Comparison of ENCODE assay signal across 21 cellular contexts in genomic region chr10:98419456-98420261, GRCh38.
"Had no signal": no experiment of that assay in that cellular context is flagged by ENCODE, and none has a peak within 500 bp of the region (broad histone marks: within the 10 kb centered on the region; RNA-seq: fewer than 3 reads in every experiment).

No MANE protein-coding gene starts in this region.

- H3K9me3 Mint-ChIP-seq: activated CD8-positive, alpha-beta T cell treated with anti-CD3 and anti-CD28 coated beads for 36 hours; activated T-cell treated with anti-CD3 and anti-CD28 coated beads, Interleukin-2, amount 50 U/mL, for 4 hours; stimulated activated memory B cell treated with anti-CD40 and anti-IgM and Interleukin-4, amounts not matched to agents 10 μg/mL and 1 μg/mL and 100 μg/mL, for 72 hours; T-cell had no signal

- H3K27ac ChIP-seq: adrenal gland, breast epithelium, ovary, psoas muscle, thyroid gland had no signal

- H3K4me2 ChIP-seq: smooth muscle cell had no signal

- H3K9me3 ChIP-seq: adrenal gland, breast epithelium, ovary, psoas muscle, thyroid gland had no signal

- DNase-seq: activated CD4-positive, alpha-beta T cell treated with anti-CD3 and anti-CD28 coated beads for 48 hours; activated CD4-positive, CD25-positive, alpha-beta regulatory T cell; activated CD8-positive, alpha-beta T cell treated with anti-CD3 and anti-CD28 coated beads for 36 hours; activated effector memory CD4-positive, alpha-beta T cell treated with anti-CD3 and anti-CD28 coated beads, Interleukin-2, amount 50 U/mL, for 16 hours; activated naive CD4-positive, alpha-beta T cell treated with anti-CD3 and anti-CD28 coated beads, Interleukin-2, amount 50 U/mL, for 16 hours; activated T-cell treated with anti-CD3 and anti-CD28 coated beads, Interleukin-2, amount 50 U/mL, for 4 hours; dermis blood vessel endothelial cell; effector memory CD4-positive, alpha-beta T cell; left colon; ovary; psoas muscle; right cardiac atrium; stimulated activated CD4-positive, alpha-beta T cell treated with anti-CD3 and anti-CD28 coated beads, Interleukin-4, amount 100 ng/mL, for 24 hours; T-cell; T-helper 9 cell; thyroid gland had no signal

- H3K27me3 Mint-ChIP-seq: activated CD8-positive, alpha-beta T cell treated with anti-CD3 and anti-CD28 coated beads for 36 hours; stimulated activated memory B cell treated with anti-CD40 and anti-IgM and Interleukin-4, amounts not matched to agents 10 μg/mL and 1 μg/mL and 100 μg/mL, for 72 hours; T-cell had no signal

- H3K4me3 ChIP-seq: adrenal gland, breast epithelium, ovary, psoas muscle, smooth muscle cell, thyroid gland had no signal

- H3K27ac Mint-ChIP-seq: stimulated activated memory B cell treated with anti-CD40 and anti-IgM and Interleukin-4, amounts not matched to agents 10 μg/mL and 1 μg/mL and 100 μg/mL, for 72 hours; T-cell had no signal

- H3K27me3 ChIP-seq: adrenal gland, breast epithelium, ovary, thyroid gland had no signal

- ATAC-seq: activated CD8-positive, alpha-beta T cell treated with anti-CD3 and anti-CD28 coated beads for 36 hours; activated T-cell treated with anti-CD3 and anti-CD28 coated beads, Interleukin-2, amount 50 U/mL, for 4 hours; left colon; right cardiac atrium; SK-N-SH treated with all-trans-retinoic acid at 6 μM for 48 hours; stimulated activated memory B cell treated with anti-CD40 and anti-IgM and Interleukin-4, amounts not matched to agents 10 μg/mL and 1 μg/mL and 100 μg/mL, for 72 hours; T-cell had no signal

- H3K36me3 ChIP-seq: breast epithelium, ovary had no signal

- H3K4me3 Mint-ChIP-seq: activated CD8-positive, alpha-beta T cell treated with anti-CD3 and anti-CD28 coated beads for 36 hours; activated T-cell treated with anti-CD3 and anti-CD28 coated beads, Interleukin-2, amount 50 U/mL, for 4 hours; stimulated activated memory B cell treated with anti-CD40 and anti-IgM and Interleukin-4, amounts not matched to agents 10 μg/mL and 1 μg/mL and 100 μg/mL, for 72 hours; T-cell had no signal
